14 cellular contexts compared by ENCODE assay signal in genomic region chr12:76636141-76636692, GRCh38.
DNase-seq lines count a peak whose midpoint lies in the region; ATAC-seq, FAIRE-seq and TF ChIP-seq lines count a peak whose summit lies in the region.
"Had no signal": no experiment of that assay in that cellular context is flagged by ENCODE, and none has a peak within 500 bp of the region (broad histone marks: within the 10 kb centered on the region; RNA-seq: fewer than 3 reads in every experiment).

No MANE protein-coding gene starts in this region.

- no peaks in the 10 kb centered on the region for H3K36me3 Mint-ChIP-seq in activated T-cell treated with anti-CD3 and anti-CD28 coated beads, Interleukin-2, amount 50 U/mL, for 72 hours (ENCODE audit: insufficient read depth in 2 of 2)
- H3K36me3 Mint-ChIP-seq in WTC11 (no peaks in the 10 kb centered on the region), T-cell (no peaks in the 10 kb centered on the region)

- no peak for TF ChIP-seq CTCF in WTC11 (IDR thresholded peaks at IDR 0.05)

- H3K4me1 Mint-ChIP-seq in activated T-cell treated with anti-CD3 and anti-CD28 coated beads, Interleukin-2, amount 50 U/mL, for 72 hours (ENCODE audit: low read depth), result peaks cover 15% of the 10 kb centered on the region
- H3K4me1 Mint-ChIP-seq in WTC11, result peaks cover 38% of the 10 kb centered on the region
- H3K4me1 Mint-ChIP-seq in T-cell, result no peaks in the 10 kb centered on the region
- H3K4me1 Mint-ChIP-seq: nephron had no signal

- POLR2A ChIA-PET in WTC11 (lab: Charles Lee), result no interaction called here
- POLR2A ChIA-PET in T-cell (lab: Charles Lee), result interaction anchor here in 1 of 2 donors (1.1 kb wide), 1 partner anchor 11 kb away, joined by 4 read pairs; no protein-coding TSS in a partner anchor

- no peak for DNase-seq in activated T-cell treated with anti-CD3 and anti-CD28 coated beads, Interleukin-2, amount 50 U/mL, for 72 hours
- DNase-seq in activated T-cell treated with anti-CD3 and anti-CD28 coated beads, Interleukin-2, amount 50 U/mL, for 1 hour, result no peak
- DNase-seq in WTC11 (ENCODE audit: low spot score) (no peak), glomerular visceral epithelial cell (ENCODE audit: extremely low spot score) (peak; percentile 49), urothelium cell line (ENCODE audit: low spot score) (peak; percentile 21), Right ventricle myocardium inferior (ENCODE audit: missing footprints) (no peak), T-cell (no peak)
- DNase-seq: DMS79, left colon, NCI-H345, SHP77, upper lobe of right lung had no signal

- intact Hi-C loops in Right ventricle myocardium inferior (cut with DNase I), result no loop called here

- H3K4me3 Mint-ChIP-seq in activated T-cell treated with anti-CD3 and anti-CD28 coated beads, Interleukin-2, amount 50 U/mL, for 72 hours, result no peak overlapping the region
- H3K4me3 Mint-ChIP-seq in WTC11 (no peak overlapping the region), T-cell (no peak overlapping the region)
- H3K4me3 Mint-ChIP-seq: nephron had no signal

- H3K27ac Mint-ChIP-seq in activated T-cell treated with anti-CD3 and anti-CD28 coated beads, Interleukin-2, amount 50 U/mL, for 72 hours, result no peak overlapping the region
- no peak overlapping the region for H3K27ac Mint-ChIP-seq in WTC11
- no peak overlapping the region for H3K27ac Mint-ChIP-seq in T-cell
- H3K27ac Mint-ChIP-seq: nephron had no signal

- H3K27me3 Mint-ChIP-seq in activated T-cell treated with anti-CD3 and anti-CD28 coated beads, Interleukin-2, amount 50 U/mL, for 72 hours (ENCODE audit: low read depth), result no peaks in the 10 kb centered on the region
- H3K27me3 Mint-ChIP-seq in WTC11 (ENCODE audit: low read depth), result no peaks in the 10 kb centered on the region
- no peaks in the 10 kb centered on the region for H3K27me3 Mint-ChIP-seq in T-cell

- H3K9me3 Mint-ChIP-seq in activated T-cell treated with anti-CD3 and anti-CD28 coated beads, Interleukin-2, amount 50 U/mL, for 72 hours, result no peaks in the 10 kb centered on the region
- no peaks in the 10 kb centered on the region for H3K9me3 Mint-ChIP-seq in WTC11
- H3K9me3 Mint-ChIP-seq in T-cell, result no peaks in the 10 kb centered on the region
- H3K9me3 Mint-ChIP-seq: nephron had no signal

- CTCF ChIA-PET in WTC11 (lab: Charles Lee) (no interaction called here), T-cell (lab: Charles Lee) (interaction anchor here in 1 of 2 donors (0.6 kb wide), 1 partner anchor 10 kb away, joined by 8 read pairs; no protein-coding TSS in a partner anchor)

- peak; percentile 69 to 80 for ATAC-seq in activated T-cell treated with anti-CD3 and anti-CD28 coated beads, Interleukin-2, amount 50 U/mL, for 72 hours (replicated peaks in 1 of 2)
- ATAC-seq in WTC11 (peak; percentile 62), Right ventricle myocardium inferior (no peak), HG03196 (IDR thresholded peaks at IDR 0.05; ENCODE audit: unreplicated experiment) (no peak), T-cell (replicated peaks in 1 of 4) (no peak)
- ATAC-seq: left colon, upper lobe of right lung had no signal

- FAIRE-seq in urothelium cell line (lab: Jason Lieb, UNC), result no peak

TF ChIP-seq in WTC11, 78 proteins besides CTCF, POLR2A, EP300 and RAD21:
- TF ChIP-seq TCF7 (CRISPR knock-in tag; IDR thresholded peaks at IDR 0.05; ENCODE audit: low read depth), result no peak
- TF ChIP-seq GRHL2 (CRISPR knock-in tag; IDR thresholded peaks at IDR 0.05; ENCODE audit: insufficient replicate concordance, severe bottlenecking), result no peak
- TF ChIP-seq JUN (CRISPR knock-in tag; IDR thresholded peaks at IDR 0.05), result no peak
- TF ChIP-seq ZBTB21 (CRISPR knock-in tag; IDR thresholded peaks at IDR 0.05; ENCODE audit: borderline replicate concordance), result no peak
- no peak for TF ChIP-seq SMAD4 (CRISPR knock-in tag; IDR thresholded peaks at IDR 0.05)
- no peak for TF ChIP-seq CDX4 (CRISPR knock-in tag; IDR thresholded peaks at IDR 0.05; ENCODE audit: borderline replicate concordance)
- no peak for TF ChIP-seq E2F1 (CRISPR knock-in tag; IDR thresholded peaks at IDR 0.05)
- TF ChIP-seq USF1 (CRISPR knock-in tag; IDR thresholded peaks at IDR 0.05), result no peak
- no peak for TF ChIP-seq E2F4 (CRISPR knock-in tag; IDR thresholded peaks at IDR 0.05; ENCODE audit: borderline replicate concordance, low read depth)
- no peak for TF ChIP-seq ZBTB43 (CRISPR knock-in tag; IDR thresholded peaks at IDR 0.05)
- TF ChIP-seq ZNF512 (CRISPR knock-in tag; IDR thresholded peaks at IDR 0.05; ENCODE audit: borderline replicate concordance), result no peak
- no peak for TF ChIP-seq RELA (CRISPR knock-in tag; IDR thresholded peaks at IDR 0.05; ENCODE audit: borderline replicate concordance)
- no peak for TF ChIP-seq JAZF1 (CRISPR knock-in tag; IDR thresholded peaks at IDR 0.05)
TF ChIP-seq in WTC11: peak in this region for 0.

Comparison
In these comparisons a context has a peak if more than half of its experiments do, and no peak if none do; other contexts are left out.
1. ATAC-seq: peak in activated T-cell treated with anti-CD3 and anti-CD28 coated beads, Interleukin-2, amount 50 U/mL, for 72 hours (2 of 2) and WTC11 (single experiment); none in Right ventricle myocardium inferior (single experiment), HG03196 (single experiment) and T-cell (0 of 4).
2. DNase-seq: peak in glomerular visceral epithelial cell (single experiment) and urothelium cell line (single experiment); none in activated T-cell treated with anti-CD3 and anti-CD28 coated beads, Interleukin-2, amount 50 U/mL, for 72 hours (0 of 2), activated T-cell treated with anti-CD3 and anti-CD28 coated beads, Interleukin-2, amount 50 U/mL, for 1 hour (single experiment), WTC11 (single experiment), Right ventricle myocardium inferior (single experiment) and T-cell (0 of 34).